8 cellular contexts compared by ENCODE assay signal in genomic region chr12:79934309-79935020, GRCh38. TPM values are rescaled to one million over a fixed set of nuclear protein-coding genes. Genes with fewer than 3 reads are reported as not detected.
A peak's percentile ranks its signal among the peaks of the same experiment; 100 is the strongest.
DNase-seq lines count a peak whose midpoint lies in the region; ATAC-seq and TF ChIP-seq lines count a peak whose summit lies in the region.

No MANE protein-coding gene starts in this region.

- peak overlapping the region; percentile 85 to 97 (median 94) for H3K27ac ChIP-seq in Peyer's patch

- H3K27me3 ChIP-seq in Peyer's patch (no peaks in the 10 kb centered on the region), adipocyte (replicated peaks; ENCODE audit: control insufficient read depth, insufficient read depth, low read length) (no peaks in the 10 kb centered on the region)

- no peak for TF ChIP-seq POLR2A in Peyer's patch (IDR thresholded peaks at IDR 0.05)

- TF ChIP-seq CTCF in AG09309 (IDR thresholded peaks at IDR 0.05; ENCODE audit: control insufficient read depth, insufficient read depth, low read depth, low read length, missing control alignments) (no peak), Peyer's patch (IDR thresholded peaks at IDR 0.05) (no peak)

- H3K36me3 ChIP-seq in Peyer's patch (no peaks in the 10 kb centered on the region), adipocyte (ENCODE audit: control insufficient read depth, insufficient read depth, low read length, severe bottlenecking) (no peaks in the 10 kb centered on the region)

- peak overlapping the region; percentile 98 for H3K4me3 ChIP-seq in AG09309 (ENCODE audit: control insufficient read depth, low read depth, low read length)
- peak overlapping the region; percentile 78 to 98 (median 82) for H3K4me3 ChIP-seq in Peyer's patch
- H3K4me3 ChIP-seq in adipocyte (ENCODE audit: low read length): peak overlapping the region; percentile 99

- no peak for DNase-seq in AG09309 (ENCODE audit: low read depth)
- peak in 1 of 3 donors; percentile 60 for DNase-seq in Peyer's patch
- DNase-seq in adipocyte (ENCODE audit: low read depth): peak; percentile 73
- no peak for DNase-seq in left ventricle myocardium superior
- peak; percentile 90 for DNase-seq in retina
- DNase-seq in amniotic stem cell (lab: John Stamatoyannopoulos, UW): no peak

- H3K9ac ChIP-seq in adipocyte (ENCODE audit: low read length): peak overlapping the region; percentile 99

- H3K9me3 ChIP-seq in Peyer's patch (no peaks in the 10 kb centered on the region), adipocyte (ENCODE audit: control insufficient read depth, low read length) (no peaks in the 10 kb centered on the region)

- ATAC-seq in GM18868 (IDR thresholded peaks at IDR 0.05; ENCODE audit: unreplicated experiment): peak; percentile 12
- ATAC-seq in HG03135 (IDR thresholded peaks at IDR 0.05; ENCODE audit: unreplicated experiment): peak; percentile 23
- ATAC-seq in left ventricle myocardium superior: peak; percentile 41

- H3K4me1 ChIP-seq in Peyer's patch (peaks cover 0 to 20% (median 9%) of the 10 kb centered on the region in 4 donors), adipocyte (ENCODE audit: control insufficient read depth, insufficient read depth, low read length) (peaks cover 28% of the 10 kb centered on the region)

- intact Hi-C loops in left ventricle myocardium superior (cut with micrococcal nuclease): loop anchor here (10.0 kb wide), 2 partner anchors 130 to 250 kb away; no protein-coding TSS in a partner anchor

RNA-seq across cellular contexts. Expression of gene PPP1R12A, which starts 0.4 kb away (rescaled TPM):
- total RNA-seq in Peyer's patch: 100 to 1,000 TPM in 2 of 4 donors, 10 to 100 TPM in 2; 79.2 to 276 (median 92.6) TPM
- 40.7 TPM for total RNA-seq in left ventricle myocardium superior

Comparison
In these comparisons a context has a peak if more than half of its experiments do, and no peak if none do; other contexts are left out.
1. DNase-seq: peak in adipocyte (single experiment) and retina (single experiment); none in AG09309 (single experiment), left ventricle myocardium superior (single experiment) and amniotic stem cell (single experiment).
2. Peak in every context shown above with its lines, with median percentiles within 50 percentile points of each other: H3K4me3 ChIP-seq and ATAC-seq.